ENCODE assay signal across 17 cellular contexts in genomic region chr9:88312517-88313103, GRCh38.
A peak's percentile ranks its signal among the peaks of the same experiment; 100 is the strongest.
DNase-seq lines count a peak whose midpoint lies in the region; ATAC-seq and TF ChIP-seq lines count a peak whose summit lies in the region.
"Had no signal": no experiment of that assay in that cellular context is flagged by ENCODE, and none has a peak within 500 bp of the region (broad histone marks: within the 10 kb centered on the region; RNA-seq: fewer than 3 reads in every experiment).

No MANE protein-coding gene starts in this region.

- peaks cover 6% of the 10 kb centered on the region for H3K9me3 Mint-ChIP-seq in activated CD4-positive, alpha-beta T cell treated with anti-CD3 and anti-CD28 coated beads, Interleukin-2, amount 10 ng/mL, durations not matched to agents 24 days and 14 days
- no peaks in the 10 kb centered on the region for H3K9me3 Mint-ChIP-seq in GM23338
- no peaks in the 10 kb centered on the region for H3K9me3 Mint-ChIP-seq in activated naive CD4-positive, alpha-beta T cell treated with anti-CD3 and anti-CD28 coated beads, Interleukin-2, amount 50 U/mL, for 72 hours
- H3K9me3 Mint-ChIP-seq in immature natural killer cell: no peaks in the 10 kb centered on the region

- H3K4me1 ChIP-seq in GM23338 (ENCODE audit: insufficient read depth) (peaks cover 25% of the 10 kb centered on the region), Peyer's patch (no peaks in the 10 kb centered on the region), suprapubic skin (no peaks in the 10 kb centered on the region)
- H3K4me1 ChIP-seq: A549, tibial artery had no signal

- no peaks in the 10 kb centered on the region for H3K79me2 ChIP-seq in GM23338 (replicated peaks; ENCODE audit: insufficient read depth)

- WGBS in suprapubic skin: 82% methylated on average over 13 of the region's 13 CpGs

- no peaks in the 10 kb centered on the region; the same call in 1 of the 2 replicates for H3K9me2 ChIP-seq in GM23338 (ENCODE audit: insufficient read depth)

- intact Hi-C loops in activated CD4-positive, alpha-beta T cell treated with anti-CD3 and anti-CD28 coated beads, Interleukin-2, amount 10 ng/mL, durations not matched to agents 24 days and 14 days (cut with micrococcal nuclease): loop anchor here (1.0 to 2.0 kb wide), 3 partner anchors 8 to 76 kb away; partner anchors contain the start of gene SPIN1

- DNase-seq in activated CD4-positive, alpha-beta T cell treated with anti-CD3 and anti-CD28 coated beads, Interleukin-2, amount 10 ng/mL, durations not matched to agents 24 days and 14 days: no peak
- no peak for DNase-seq in activated CD4-positive, alpha-beta T cell treated with anti-CD3 and anti-CD28 coated beads, Interleukin-2, amount 50 U/mL, for 1 hour
- no peak for DNase-seq in GM23338 (ENCODE audit: low spot score)
- DNase-seq in activated naive CD4-positive, alpha-beta T cell treated with anti-CD3 and anti-CD28 coated beads, Interleukin-2, amount 50 U/mL, for 72 hours (ENCODE audit: low spot score in 2 of 2): no peak
- peak; percentile 44 for DNase-seq in stimulated activated CD8-positive, alpha-beta memory T cell treated with anti-CD3 and anti-CD28 coated beads, Interleukin-4, amount 100 ng/mL, for 48 hours
- DNase-seq in Peyer's patch: no peak
- no peak for DNase-seq in suprapubic skin (ENCODE audit: low spot score in 2 of 2)
- DNase-seq in immature natural killer cell: no peak
- DNase-seq: NCI-H1092 treated with DMSO at 0.1 percent for 48 hours, NCI-H524 treated with DMSO at 0.1 percent for 48 hours, PC-3, tibial artery had no signal

- peak overlapping the region; percentile 66 for H3K4me3 Mint-ChIP-seq in activated CD4-positive, alpha-beta T cell treated with anti-CD3 and anti-CD28 coated beads, Interleukin-2, amount 10 ng/mL, durations not matched to agents 24 days and 14 days
- H3K4me3 Mint-ChIP-seq in GM23338: no peak overlapping the region
- no peak overlapping the region for H3K4me3 Mint-ChIP-seq in immature natural killer cell

- ATAC-seq in GM23338: no peak
- peak; percentile 36 to 40 for ATAC-seq in activated naive CD4-positive, alpha-beta T cell treated with anti-CD3 and anti-CD28 coated beads, Interleukin-2, amount 50 U/mL, for 72 hours
- ATAC-seq: A549, PC-3 had no signal

- no peaks in the 10 kb centered on the region for H3K27me3 ChIP-seq in GM23338 (ENCODE audit: insufficient read depth)
- no peaks in the 10 kb centered on the region for H3K27me3 ChIP-seq in Peyer's patch
- peaks cover 1% of the 10 kb centered on the region for H3K27me3 ChIP-seq in suprapubic skin
- H3K27me3 ChIP-seq: SJSA1, tibial artery had no signal

- H2AFZ ChIP-seq in GM23338: peak overlapping the region; percentile 49; the same call in 1 of the 2 replicates

- H3K36me3 ChIP-seq in GM23338 (ENCODE audit: insufficient read depth) (no peaks in the 10 kb centered on the region), Peyer's patch (no peaks in the 10 kb centered on the region), suprapubic skin (no peaks in the 10 kb centered on the region)
- H3K36me3 ChIP-seq: SJSA1, tibial artery had no signal

- H3K27ac ChIP-seq in GM23338 (ENCODE audit: low read depth) (peak overlapping the region; percentile 94), Peyer's patch (no peak overlapping the region), suprapubic skin (no peak overlapping the region)
- H3K27ac ChIP-seq: A549, C4-2B, KMS-11, SJSA1, tibial artery had no signal

- no peak for TF ChIP-seq EP300 in suprapubic skin (IDR thresholded peaks at IDR 0.05)

- H3K4me2 ChIP-seq in GM23338: no peak overlapping the region
- H3K4me2 ChIP-seq: A549, KMS-11 had no signal

- H3K36me3 Mint-ChIP-seq in activated CD4-positive, alpha-beta T cell treated with anti-CD3 and anti-CD28 coated beads, Interleukin-2, amount 10 ng/mL, durations not matched to agents 24 days and 14 days (ENCODE audit: low read depth): peaks cover 2% of the 10 kb centered on the region
- H3K36me3 Mint-ChIP-seq in GM23338 (ENCODE audit: low read depth) (no peaks in the 10 kb centered on the region), immature natural killer cell (no peaks in the 10 kb centered on the region)
- no peaks in the 10 kb centered on the region for H3K36me3 Mint-ChIP-seq in activated naive CD4-positive, alpha-beta T cell treated with anti-CD3 and anti-CD28 coated beads, Interleukin-2, amount 50 U/mL, for 72 hours

- H3K27ac Mint-ChIP-seq in activated CD4-positive, alpha-beta T cell treated with anti-CD3 and anti-CD28 coated beads, Interleukin-2, amount 10 ng/mL, durations not matched to agents 24 days and 14 days: peak overlapping the region; percentile 89
- H3K27ac Mint-ChIP-seq in GM23338: peak overlapping the region; percentile 47; the same call in 1 of the 2 replicates
- H3K27ac Mint-ChIP-seq in activated naive CD4-positive, alpha-beta T cell treated with anti-CD3 and anti-CD28 coated beads, Interleukin-2, amount 50 U/mL, for 72 hours: peak overlapping the region; percentile 1 to 80
- no peak overlapping the region for H3K27ac Mint-ChIP-seq in immature natural killer cell

- no peak overlapping the region for H3K4me3 ChIP-seq in GM23338
- H3K4me3 ChIP-seq in Peyer's patch: no peak overlapping the region
- H3K4me3 ChIP-seq in suprapubic skin: no peak overlapping the region
- H3K4me3 ChIP-seq: A549, lung, SJSA1, tibial artery had no signal

- peaks cover 52% of the 10 kb centered on the region for H3K4me1 Mint-ChIP-seq in activated CD4-positive, alpha-beta T cell treated with anti-CD3 and anti-CD28 coated beads, Interleukin-2, amount 10 ng/mL, durations not matched to agents 24 days and 14 days
- H3K4me1 Mint-ChIP-seq in GM23338 (peaks cover 32% of the 10 kb centered on the region), immature natural killer cell (peaks cover 6 to 9% of the 10 kb centered on the region in 2 donors)

- H3K9me3 ChIP-seq in Peyer's patch (no peaks in the 10 kb centered on the region), suprapubic skin (no peaks in the 10 kb centered on the region)
- H3K9me3 ChIP-seq: A549, SJSA1, tibial artery had no signal

- TF ChIP-seq POLR2A in Peyer's patch (IDR thresholded peaks at IDR 0.05) (no peak), suprapubic skin (IDR thresholded peaks at IDR 0.05) (no peak)

- no peaks in the 10 kb centered on the region for H4K20me1 ChIP-seq in GM23338 (replicated peaks; ENCODE audit: insufficient read depth)

- TF ChIP-seq CTCF in GM23338 (conservative IDR thresholded peaks at IDR 0.05; ENCODE audit: low read depth in 2 of 2): no peak
- TF ChIP-seq CTCF in Peyer's patch (IDR thresholded peaks at IDR 0.05): no peak
- TF ChIP-seq CTCF in suprapubic skin (IDR thresholded peaks at IDR 0.05): no peak

- peaks cover 8% of the 10 kb centered on the region; the same call in 1 of the 2 replicates for H3F3A ChIP-seq in GM23338 (replicated peaks; ENCODE audit: low read depth)

- no peaks in the 10 kb centered on the region for H3K27me3 Mint-ChIP-seq in activated CD4-positive, alpha-beta T cell treated with anti-CD3 and anti-CD28 coated beads, Interleukin-2, amount 10 ng/mL, durations not matched to agents 24 days and 14 days
- peaks cover 11% of the 10 kb centered on the region for H3K27me3 Mint-ChIP-seq in GM23338 (ENCODE audit: insufficient read depth, low read depth, poor library complexity)
- H3K27me3 Mint-ChIP-seq in immature natural killer cell (ENCODE audit: low read depth in 3 of 3): peaks cover 0 to 5% (median 5%) of the 10 kb centered on the region in 3 donors

TF ChIP-seq in GM23338, 12 proteins besides CTCF, POLR2A, EP300 and RAD21 (continues in another document):
- TF ChIP-seq EZH2 (IDR thresholded peaks at IDR 0.05; ENCODE audit: low read depth, unreplicated experiment): no peak

Comparison
In these comparisons a context has a peak if more than half of its experiments do, and no peak if none do; other contexts are left out.
1. H3K27ac Mint-ChIP-seq: peak in activated CD4-positive, alpha-beta T cell treated with anti-CD3 and anti-CD28 coated beads, Interleukin-2, amount 10 ng/mL, durations not matched to agents 24 days and 14 days (single experiment), GM23338 (single experiment) and activated naive CD4-positive, alpha-beta T cell treated with anti-CD3 and anti-CD28 coated beads, Interleukin-2, amount 50 U/mL, for 72 hours (2 of 2); none in immature natural killer cell (0 of 6).